ENCODE assay signal across 11 cellular contexts in the genomic region with DNA sequence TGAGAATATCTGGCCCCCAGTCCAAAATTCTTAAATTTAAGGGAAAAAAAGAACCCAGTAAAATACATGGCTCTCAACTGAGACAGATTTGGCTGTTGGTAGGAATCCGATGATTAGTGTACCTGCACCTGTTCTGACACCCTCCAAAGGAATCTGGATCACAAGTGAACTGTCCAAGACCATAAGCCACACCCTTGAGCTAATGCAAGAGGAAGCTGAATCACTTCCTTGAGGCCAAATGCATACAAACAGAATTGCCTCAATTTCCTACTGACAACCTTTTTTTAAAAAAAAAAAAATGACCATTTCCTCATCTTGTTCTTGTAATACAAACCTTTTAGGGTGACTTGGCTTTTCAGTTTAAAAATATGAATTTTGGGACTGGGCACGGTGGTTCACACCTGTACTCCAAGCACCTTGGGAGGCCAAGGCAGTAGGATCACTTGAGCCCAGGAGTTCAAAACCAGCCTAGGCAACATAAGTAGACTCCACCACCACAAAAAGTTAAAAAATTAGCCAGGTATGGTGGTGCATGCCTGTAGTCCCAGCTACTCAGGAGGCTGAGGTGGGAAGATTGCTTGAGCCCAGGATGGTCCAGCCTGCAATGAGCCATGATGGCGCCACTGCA. TPM values are rescaled to one million over a fixed set of nuclear protein-coding genes. Genes with fewer than 3 reads are reported as not detected.
DNase-seq lines count a peak whose midpoint lies in the region; ATAC-seq, FAIRE-seq and TF ChIP-seq lines count a peak whose summit lies in the region.
"Had no signal": no experiment of that assay in that cellular context is flagged by ENCODE, and none has a peak within 500 bp of the region (broad histone marks: within the 10 kb centered on the region; RNA-seq: fewer than 3 reads in every experiment).

No MANE protein-coding gene starts in this region.

- ATAC-seq in heart right ventricle = peak in 7 of 8 donors; percentile 16 to 92 (median 79)

- H3K36me3 ChIP-seq in SJCRH30 (peaks cover 24% of the 10 kb centered on the region), heart right ventricle (no peaks in the 10 kb centered on the region), small intestine (ENCODE audit: control insufficient read depth in 2 of 2, insufficient read depth in 2 of 2, low read length in 2 of 2) (no peaks in the 10 kb centered on the region)

- peak; percentile 23 for DNase-seq in NK-92 treated with Interleukin-12 subunit alpha and Interleukin-12 subunit beta, amount 100 ng/mL, for 24 hours (lab: John Stamatoyannopoulos, UW)
- no peak for DNase-seq in NK-92 (lab: John Stamatoyannopoulos, UW; ENCODE audit: unreplicated experiment)
- DNase-seq in SJCRH30 = peak; percentile 31 to 42
- DNase-seq in heart right ventricle = peak in 1 of 2 donors; percentile 16
- peak; percentile 73 for DNase-seq in small intestine
- DNase-seq in NCI-H524 treated with DMSO at 0.1 percent for 48 hours (lab: John Stamatoyannopoulos, UW) = no peak
- DNase-seq in HTR-8/SVneo (ENCODE audit: insufficient read length, low spot score) = no peak
- no peak for DNase-seq in RPMI8226
- DNase-seq: cerebellar nuclear complex, NCI-H1105 treated with DMSO at 0.1 percent for 48 hours had no signal

- H3K27ac ChIP-seq in SJCRH30 (peak overlapping the region; percentile 7; the same call in 1 of the 2 replicates), heart right ventricle (peak overlapping the region in 7 of 10 donors; percentile 36 to 88 (median 53)), small intestine (ENCODE audit: low read depth in 1 of 2, low read length in 1 of 2) (peak overlapping the region in 1 of 2 donors; percentile 48)

- peaks cover 14% of the 10 kb centered on the region for H3K4me1 ChIP-seq in SJCRH30
- H3K4me1 ChIP-seq in heart right ventricle = peaks cover 0 to 43% (median 5%) of the 10 kb centered on the region in 9 donors
- no peaks in the 10 kb centered on the region for H3K4me1 ChIP-seq in small intestine (ENCODE audit: control insufficient read depth in 2 of 2, insufficient read depth in 1 of 2, low read depth in 1 of 2, low read length in 1 of 2)

- H3K4me3 ChIP-seq in SJCRH30 (no peak overlapping the region), heart right ventricle (peak overlapping the region in 1 of 10 donors; percentile 13), small intestine (ENCODE audit: low read depth in 1 of 2, low read length in 2 of 2) (no peak overlapping the region)

- no peaks in the 10 kb centered on the region for H3K27me3 ChIP-seq in SJCRH30
- no peaks in the 10 kb centered on the region for H3K27me3 ChIP-seq in heart right ventricle
- H3K27me3 ChIP-seq in small intestine (ENCODE audit: control insufficient read depth in 2 of 2, insufficient read depth in 2 of 2, low read length in 2 of 2) = no peaks in the 10 kb centered on the region

- H3K9me3 ChIP-seq in SJCRH30 (replicated peaks) = no peaks in the 10 kb centered on the region; the same call in 1 of the 2 replicates
- H3K9me3 ChIP-seq in heart right ventricle = no peaks in the 10 kb centered on the region
- H3K9me3 ChIP-seq in small intestine (ENCODE audit: control insufficient read depth, low read depth) = no peaks in the 10 kb centered on the region

- 75 to 79% methylated on average over 3 of the region's 3 CpGs for WGBS in heart right ventricle, 2 donors
- 74 to 80% (median 78%) methylated on average over 3 of the region's 3 CpGs for WGBS in small intestine, 3 donors

- intact Hi-C loops in heart right ventricle (cut with DNase I) = no loop called here

- FAIRE-seq in small intestine (lab: Jason Lieb, UNC) (no peak), HTR-8/SVneo (lab: Jason Lieb, UNC) (no peak)
- FAIRE-seq: A204.1 had no signal

- TF ChIP-seq CTCF in heart right ventricle (IDR thresholded peaks at IDR 0.05) = no peak

RNA-seq across cellular contexts. Expression of gene FBXL5, which starts 10.7 kb away (rescaled TPM):
- 59.1 and 69.7 TPM in 2 replicates for total RNA-seq in SJCRH30 (2014; rRNA removed; shearing (Covaris generic))
- total RNA-seq in heart right ventricle = 100 to 1,000 TPM in 1 of 10 donors, 10 to 100 TPM in 9; 63.2 to 102 (median 77.3) TPM
- polyA plus RNA-seq in heart right ventricle = 10 to 100 TPM; 32.8 to 35.7 TPM
- polyA plus RNA-seq in small intestine = 10 to 100 TPM; 38.4 to 54.6 (median 52.6) TPM

RNA-seq across cellular contexts. Expression of gene FAM200B, which starts 15.8 kb away (rescaled TPM):
- total RNA-seq in SJCRH30 (2014; rRNA removed; shearing (Covaris generic)) = 70.3 TPM in 2 replicates
- 10 to 100 TPM; 19.7 to 38.7 (median 30.3) TPM for total RNA-seq in heart right ventricle
- polyA plus RNA-seq in heart right ventricle = 10 to 100 TPM; 21.7 to 23.2 TPM
- 10 to 100 TPM; 40.4 to 78.3 (median 58.9) TPM for polyA plus RNA-seq in small intestine

RNA-seq across cellular contexts. Expression of gene BST1, which starts 37.0 kb away (rescaled TPM):
- 0.81 and 1.0 TPM in 2 replicates for total RNA-seq in SJCRH30 (2014; rRNA removed; shearing (Covaris generic))
- total RNA-seq in heart right ventricle = 1 to 10 TPM; 1.3 to 5.7 (median 3.2) TPM
- 1 to 10 TPM; 2.3 to 2.9 TPM for polyA plus RNA-seq in heart right ventricle
- polyA plus RNA-seq in small intestine = 10 to 100 TPM; 13.4 to 83.8 (median 74.7) TPM

Comparison
In these comparisons a context has a peak if more than half of its experiments do, and no peak if none do; other contexts are left out.
1. DNase-seq: peak in NK-92 treated with Interleukin-12 subunit alpha and Interleukin-12 subunit beta, amount 100 ng/mL, for 24 hours (single experiment), SJCRH30 (2 of 2) and small intestine (single experiment); none in NK-92 (single experiment), NCI-H524 treated with DMSO at 0.1 percent for 48 hours (single experiment), HTR-8/SVneo (single experiment) and RPMI8226 (single experiment).